1 cellular context compared by ENCODE assay signal in the genomic region with DNA sequence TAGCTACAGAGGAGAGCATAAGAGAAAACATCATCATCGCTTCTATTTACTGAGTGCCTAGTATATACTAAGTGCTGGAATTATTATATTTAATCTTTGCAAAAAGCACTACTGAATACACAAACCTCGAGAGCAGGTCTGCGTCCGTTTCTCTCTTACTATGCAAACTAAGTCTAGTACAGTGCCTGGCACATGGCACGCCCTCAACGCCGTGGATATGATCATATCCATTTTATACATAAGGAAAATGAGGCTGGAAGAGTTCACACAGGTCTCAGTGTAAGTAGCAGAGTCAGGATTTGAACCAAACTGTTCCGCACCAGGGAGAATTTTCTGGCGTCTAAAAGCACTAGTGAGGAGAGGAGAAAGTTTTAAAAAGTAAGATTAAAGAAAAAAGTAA.
TF ChIP-seq lines count a peak whose summit lies in the region.

No MANE protein-coding gene starts in this region.

TF ChIP-seq in GM23338, 12 proteins besides CTCF, POLR2A, EP300 and RAD21 (continued from another document):
- TF ChIP-seq, protein P1, sequence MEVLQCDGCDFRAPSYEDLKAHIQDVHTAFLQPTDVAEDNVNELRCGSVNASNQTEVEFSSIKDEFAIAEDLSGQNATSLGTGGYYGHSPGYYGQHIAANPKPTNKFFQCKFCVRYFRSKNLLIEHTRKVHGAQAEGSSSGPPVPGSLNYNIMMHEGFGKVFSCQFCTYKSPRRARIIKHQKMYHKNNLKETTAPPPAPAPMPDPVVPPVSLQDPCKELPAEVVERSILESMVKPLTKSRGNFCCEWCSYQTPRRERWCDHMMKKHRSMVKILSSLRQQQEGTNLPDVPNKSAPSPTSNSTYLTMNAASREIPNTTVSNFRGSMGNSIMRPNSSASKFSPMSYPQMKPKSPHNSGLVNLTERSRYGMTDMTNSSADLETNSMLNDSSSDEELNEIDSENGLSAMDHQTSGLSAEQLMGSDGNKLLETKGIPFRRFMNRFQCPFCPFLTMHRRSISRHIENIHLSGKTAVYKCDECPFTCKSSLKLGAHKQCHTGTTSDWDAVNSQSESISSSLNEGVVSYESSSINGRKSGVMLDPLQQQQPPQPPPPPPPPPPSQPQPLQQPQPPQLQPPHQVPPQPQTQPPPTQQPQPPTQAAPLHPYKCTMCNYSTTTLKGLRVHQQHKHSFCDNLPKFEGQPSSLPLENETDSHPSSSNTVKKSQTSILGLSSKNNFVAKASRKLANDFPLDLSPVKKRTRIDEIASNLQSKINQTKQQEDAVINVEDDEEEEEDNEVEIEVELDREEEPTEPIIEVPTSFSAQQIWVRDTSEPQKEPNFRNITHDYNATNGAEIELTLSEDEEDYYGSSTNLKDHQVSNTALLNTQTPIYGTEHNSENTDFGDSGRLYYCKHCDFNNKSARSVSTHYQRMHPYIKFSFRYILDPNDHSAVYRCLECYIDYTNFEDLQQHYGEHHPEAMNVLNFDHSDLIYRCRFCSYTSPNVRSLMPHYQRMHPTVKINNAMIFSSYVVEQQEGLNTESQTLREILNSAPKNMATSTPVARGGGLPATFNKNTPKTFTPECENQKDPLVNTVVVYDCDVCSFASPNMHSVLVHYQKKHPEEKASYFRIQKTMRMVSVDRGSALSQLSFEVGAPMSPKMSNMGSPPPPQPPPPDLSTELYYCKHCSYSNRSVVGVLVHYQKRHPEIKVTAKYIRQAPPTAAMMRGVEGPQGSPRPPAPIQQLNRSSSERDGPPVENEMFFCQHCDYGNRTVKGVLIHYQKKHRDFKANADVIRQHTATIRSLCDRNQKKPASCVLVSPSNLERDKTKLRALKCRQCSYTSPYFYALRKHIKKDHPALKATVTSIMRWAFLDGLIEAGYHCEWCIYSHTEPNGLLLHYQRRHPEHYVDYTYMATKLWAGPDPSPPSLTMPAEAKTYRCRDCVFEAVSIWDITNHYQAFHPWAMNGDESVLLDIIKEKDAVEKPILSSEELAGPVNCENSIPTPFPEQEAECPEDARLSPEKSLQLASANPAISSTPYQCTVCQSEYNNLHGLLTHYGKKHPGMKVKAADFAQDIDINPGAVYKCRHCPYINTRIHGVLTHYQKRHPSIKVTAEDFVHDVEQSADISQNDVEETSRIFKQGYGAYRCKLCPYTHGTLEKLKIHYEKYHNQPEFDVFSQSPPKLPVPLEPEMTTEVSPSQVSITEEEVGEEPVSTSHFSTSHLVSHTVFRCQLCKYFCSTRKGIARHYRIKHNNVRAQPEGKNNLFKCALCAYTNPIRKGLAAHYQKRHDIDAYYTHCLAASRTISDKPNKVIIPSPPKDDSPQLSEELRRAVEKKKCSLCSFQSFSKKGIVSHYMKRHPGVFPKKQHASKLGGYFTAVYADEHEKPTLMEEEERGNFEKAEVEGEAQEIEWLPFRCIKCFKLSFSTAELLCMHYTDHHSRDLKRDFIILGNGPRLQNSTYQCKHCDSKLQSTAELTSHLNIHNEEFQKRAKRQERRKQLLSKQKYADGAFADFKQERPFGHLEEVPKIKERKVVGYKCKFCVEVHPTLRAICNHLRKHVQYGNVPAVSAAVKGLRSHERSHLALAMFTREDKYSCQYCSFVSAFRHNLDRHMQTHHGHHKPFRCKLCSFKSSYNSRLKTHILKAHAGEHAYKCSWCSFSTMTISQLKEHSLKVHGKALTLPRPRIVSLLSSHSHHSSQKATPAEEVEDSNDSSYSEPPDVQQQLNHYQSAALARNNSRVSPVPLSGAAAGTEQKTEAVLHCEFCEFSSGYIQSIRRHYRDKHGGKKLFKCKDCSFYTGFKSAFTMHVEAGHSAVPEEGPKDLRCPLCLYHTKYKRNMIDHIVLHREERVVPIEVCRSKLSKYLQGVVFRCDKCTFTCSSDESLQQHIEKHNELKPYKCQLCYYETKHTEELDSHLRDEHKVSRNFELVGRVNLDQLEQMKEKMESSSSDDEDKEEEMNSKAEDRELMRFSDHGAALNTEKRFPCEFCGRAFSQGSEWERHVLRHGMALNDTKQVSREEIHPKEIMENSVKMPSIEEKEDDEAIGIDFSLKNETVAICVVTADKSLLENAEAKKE (CRISPR knock-in tag; IDR thresholded peaks at IDR 0.05), result no peak
- TF ChIP-seq JUNB (IDR thresholded peaks at IDR 0.05; ENCODE audit: unreplicated experiment), result no peak
- TF ChIP-seq, protein P2, sequence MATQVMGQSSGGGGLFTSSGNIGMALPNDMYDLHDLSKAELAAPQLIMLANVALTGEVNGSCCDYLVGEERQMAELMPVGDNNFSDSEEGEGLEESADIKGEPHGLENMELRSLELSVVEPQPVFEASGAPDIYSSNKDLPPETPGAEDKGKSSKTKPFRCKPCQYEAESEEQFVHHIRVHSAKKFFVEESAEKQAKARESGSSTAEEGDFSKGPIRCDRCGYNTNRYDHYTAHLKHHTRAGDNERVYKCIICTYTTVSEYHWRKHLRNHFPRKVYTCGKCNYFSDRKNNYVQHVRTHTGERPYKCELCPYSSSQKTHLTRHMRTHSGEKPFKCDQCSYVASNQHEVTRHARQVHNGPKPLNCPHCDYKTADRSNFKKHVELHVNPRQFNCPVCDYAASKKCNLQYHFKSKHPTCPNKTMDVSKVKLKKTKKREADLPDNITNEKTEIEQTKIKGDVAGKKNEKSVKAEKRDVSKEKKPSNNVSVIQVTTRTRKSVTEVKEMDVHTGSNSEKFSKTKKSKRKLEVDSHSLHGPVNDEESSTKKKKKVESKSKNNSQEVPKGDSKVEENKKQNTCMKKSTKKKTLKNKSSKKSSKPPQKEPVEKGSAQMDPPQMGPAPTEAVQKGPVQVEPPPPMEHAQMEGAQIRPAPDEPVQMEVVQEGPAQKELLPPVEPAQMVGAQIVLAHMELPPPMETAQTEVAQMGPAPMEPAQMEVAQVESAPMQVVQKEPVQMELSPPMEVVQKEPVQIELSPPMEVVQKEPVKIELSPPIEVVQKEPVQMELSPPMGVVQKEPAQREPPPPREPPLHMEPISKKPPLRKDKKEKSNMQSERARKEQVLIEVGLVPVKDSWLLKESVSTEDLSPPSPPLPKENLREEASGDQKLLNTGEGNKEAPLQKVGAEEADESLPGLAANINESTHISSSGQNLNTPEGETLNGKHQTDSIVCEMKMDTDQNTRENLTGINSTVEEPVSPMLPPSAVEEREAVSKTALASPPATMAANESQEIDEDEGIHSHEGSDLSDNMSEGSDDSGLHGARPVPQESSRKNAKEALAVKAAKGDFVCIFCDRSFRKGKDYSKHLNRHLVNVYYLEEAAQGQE (IDR thresholded peaks at IDR 0.05; ENCODE audit: unreplicated experiment), result no peak
- no peak for TF ChIP-seq CREB1 (CRISPR knock-in tag; IDR thresholded peaks at IDR 0.05; ENCODE audit: low read depth)
